In the genomic region with DNA sequence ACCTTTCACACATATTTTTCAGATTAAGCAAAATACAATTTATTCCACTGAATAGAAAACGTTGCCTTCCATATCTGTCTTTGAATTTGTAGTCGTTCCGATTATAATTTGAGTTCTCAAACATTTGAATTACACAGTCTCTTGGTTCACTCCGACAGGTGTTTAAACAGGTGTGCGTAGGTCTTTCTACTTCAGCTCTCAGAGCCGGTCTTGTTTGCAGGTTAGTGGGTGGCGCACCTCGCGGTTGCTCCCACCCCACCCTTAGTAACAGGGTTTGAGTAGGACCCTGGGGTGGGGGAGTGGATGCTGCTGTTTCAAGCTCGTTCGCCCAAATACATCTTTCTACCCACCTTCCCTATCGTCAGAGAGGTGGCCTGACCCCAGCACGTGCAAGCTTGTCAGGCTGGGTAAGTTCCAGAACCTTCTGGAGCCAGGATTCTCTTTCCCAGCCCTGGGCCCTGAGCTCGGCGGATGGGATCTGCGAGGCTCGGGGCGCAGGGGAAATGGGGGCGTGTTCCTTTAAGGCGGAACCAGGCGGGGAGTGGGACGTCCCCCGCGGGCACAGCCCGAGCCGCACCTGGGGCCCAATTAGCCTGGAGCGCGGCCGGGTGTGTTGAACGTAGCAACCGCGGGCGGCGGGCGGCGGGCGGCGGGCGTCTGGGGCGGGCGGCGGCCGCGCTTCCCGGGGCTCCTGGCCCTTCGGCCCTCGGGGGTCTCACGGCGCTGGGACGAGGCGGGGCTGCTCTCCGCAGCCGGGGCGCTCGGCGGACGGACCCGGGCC, we compare ENCODE assay signal across 8 cellular contexts. TPM values are rescaled to one million over a fixed set of nuclear protein-coding genes. Genes with fewer than 3 reads are reported as not detected.
DNase-seq lines count a peak whose midpoint lies in the region; ATAC-seq and TF ChIP-seq lines count a peak whose summit lies in the region.

Gene FAM149A (plus strand): TSS at position 591 of the 781 bp plus-strand sequence.

- CTCF ChIA-PET in Caco-2 (lab: Charles Lee), result interaction anchor here (0.6 to 0.9 kb wide), 3 partner anchors 12 to 33 kb away, joined by 3 to 6 read pairs (median 3); no protein-coding TSS in a partner anchor
- CTCF ChIA-PET in activated CD4-positive, alpha-beta memory T cell treated with anti-CD3 and anti-CD28 coated beads, Interleukin-2, amount 10 ng/mL, durations not matched to agents 7 days and 5 days (lab: Charles Lee), result interaction anchor here (0.6 kb wide), 2 partner anchors 198 to 642 kb away, joined by 3 read pairs; no protein-coding TSS in a partner anchor
- CTCF ChIA-PET in naive thymus-derived CD4-positive, alpha-beta T cell (lab: Charles Lee), result no interaction called here

- TF ChIP-seq CTCF in Caco-2 (IDR thresholded peaks at IDR 0.05; ENCODE audit: insufficient read depth in 1 of 2, low read depth in 1 of 2, low read length in 1 of 2, severe bottlenecking in 1 of 2, unreplicated experiment in 1 of 2), result no peak

- DNase-seq in Caco-2, result peak; percentile 69 to 79
- DNase-seq in KBM-7, result peak; percentile 62
- peak; percentile 39 for DNase-seq in activated CD4-positive, alpha-beta memory T cell treated with anti-CD3 and anti-CD28 coated beads, Interleukin-2, amount 10 ng/mL, durations not matched to agents 7 days and 5 days
- DNase-seq in naive thymus-derived CD4-positive, alpha-beta T cell, result peak; percentile 7 to 48 (median 34)
- peak; percentile 31 to 40 for DNase-seq in stimulated activated naive CD8-positive, alpha-beta T cell treated with anti-CD3 and anti-CD28 coated beads, Interleukin-15, amount 100 ng/mL, for 72 hours
- no peak for DNase-seq in NAMALWA (ENCODE audit: low spot score)

- H3K9me3 ChIP-seq in Caco-2 (no peaks in the 10 kb centered on the region), esophagus (ENCODE audit: control insufficient read depth in 2 of 2, insufficient read depth in 1 of 2, low read depth in 1 of 2, low read length in 1 of 2) (no peaks in the 10 kb centered on the region)
- no peaks in the 10 kb centered on the region for H3K9me3 ChIP-seq in naive thymus-derived CD4-positive, alpha-beta T cell (ENCODE audit: control insufficient read depth in 2 of 3, low read length in 3 of 3)

- H3K27me3 ChIP-seq in Caco-2 (replicated peaks; ENCODE audit: control insufficient read depth, insufficient read depth, low read length) (no peaks in the 10 kb centered on the region), esophagus (ENCODE audit: control insufficient read depth in 1 of 2, insufficient read depth in 2 of 2, low read length in 2 of 2) (peaks cover 0 to 5% of the 10 kb centered on the region in 2 donors)
- H3K27me3 ChIP-seq in naive thymus-derived CD4-positive, alpha-beta T cell (ENCODE audit: control insufficient read depth in 2 of 2, insufficient read depth in 2 of 2, low read length in 2 of 2), result no peaks in the 10 kb centered on the region

- no TSS peak for BruUV-seq in Caco-2 (replicated peaks; lab: Mats Ljungman, UMichigan)

- H3K27ac ChIP-seq in esophagus (ENCODE audit: low read depth in 2 of 2, low read length in 1 of 2), result no peak within 1 kb of the TSS
- H3K27ac ChIP-seq in naive thymus-derived CD4-positive, alpha-beta T cell (ENCODE audit: low read depth, low read length), result peak within 1 kb of the TSS; percentile 25

- in situ Hi-C loops in KBM-7 (cut with MboI; ENCODE audit: low pct_unique_long_range_greater_than_20kb, low sequenced_read_pairs), result no loop called here

- POLR2A ChIA-PET in Caco-2 (lab: Charles Lee), result no interaction called here
- POLR2A ChIA-PET in activated CD4-positive, alpha-beta memory T cell treated with anti-CD3 and anti-CD28 coated beads, Interleukin-2, amount 10 ng/mL, durations not matched to agents 7 days and 5 days (lab: Charles Lee), result no interaction called here
- POLR2A ChIA-PET in naive thymus-derived CD4-positive, alpha-beta T cell (lab: Charles Lee), result interaction anchor here (1.3 kb wide), 1 partner anchor 86 kb away, joined by 3 read pairs; no protein-coding TSS in a partner anchor

- no peaks in the 10 kb centered on the region for H3K36me3 Mint-ChIP-seq in Caco-2 (ENCODE audit: insufficient read depth, unreplicated experiment)
- H3K36me3 Mint-ChIP-seq in activated CD4-positive, alpha-beta memory T cell treated with anti-CD3 and anti-CD28 coated beads, Interleukin-2, amount 10 ng/mL, durations not matched to agents 7 days and 5 days (ENCODE audit: low read depth), result no peaks in the 10 kb centered on the region
- peaks cover 0 to 8% (median 0%) of the 10 kb centered on the region in 5 donors for H3K36me3 Mint-ChIP-seq in naive thymus-derived CD4-positive, alpha-beta T cell

- ATAC-seq in GM21447 (IDR thresholded peaks at IDR 0.05; ENCODE audit: unreplicated experiment), result peak; percentile 72
- ATAC-seq in naive thymus-derived CD4-positive, alpha-beta T cell, result peak; percentile 80
- peak; percentile 81 for ATAC-seq in stimulated activated naive CD8-positive, alpha-beta T cell treated with anti-CD3 and anti-CD28 coated beads, Interleukin-15, amount 100 ng/mL, for 72 hours

- H3K36me3 ChIP-seq in Caco-2 (ENCODE audit: control insufficient read depth, insufficient read depth, low read length) (no peaks in the 10 kb centered on the region), esophagus (ENCODE audit: control insufficient read depth in 2 of 2, insufficient read depth in 2 of 2, low read length in 1 of 2) (no peaks in the 10 kb centered on the region)
- no peaks in the 10 kb centered on the region for H3K36me3 ChIP-seq in naive thymus-derived CD4-positive, alpha-beta T cell (ENCODE audit: control insufficient read depth in 2 of 3, insufficient read depth in 3 of 3, low read length in 3 of 3)

- H3K4me3 ChIP-seq in Caco-2 (ENCODE audit: low read depth, low read length), result peak within 1 kb of the TSS; percentile 67
- H3K4me3 ChIP-seq in esophagus (ENCODE audit: low read depth in 1 of 2, low read length in 2 of 2), result peak within 1 kb of the TSS; percentile 51 to 65
- H3K4me3 ChIP-seq in naive thymus-derived CD4-positive, alpha-beta T cell (ENCODE audit: low read length), result peak within 1 kb of the TSS; percentile 4

- no peaks in the 10 kb centered on the region for H3K9me3 Mint-ChIP-seq in Caco-2 (ENCODE audit: unreplicated experiment)
- H3K9me3 Mint-ChIP-seq in activated CD4-positive, alpha-beta memory T cell treated with anti-CD3 and anti-CD28 coated beads, Interleukin-2, amount 10 ng/mL, durations not matched to agents 7 days and 5 days, result no peaks in the 10 kb centered on the region
- peaks cover 0 to 6% (median 0%) of the 10 kb centered on the region in 11 donors for H3K9me3 Mint-ChIP-seq in naive thymus-derived CD4-positive, alpha-beta T cell
- no peaks in the 10 kb centered on the region for H3K9me3 Mint-ChIP-seq in stimulated activated naive CD8-positive, alpha-beta T cell treated with anti-CD3 and anti-CD28 coated beads, Interleukin-15, amount 100 ng/mL, for 72 hours

- intact Hi-C loops in Caco-2 (cut with micrococcal nuclease; ENCODE audit: unreplicated experiment), result loop anchor here (2.0 kb wide), 3 partner anchors 22 to 40 kb away; no protein-coding TSS in a partner anchor
- intact Hi-C loops in naive thymus-derived CD4-positive, alpha-beta T cell (cut with micrococcal nuclease), result loop anchor here in 1 of 2 donors (2.0 kb wide), 1 partner anchor 36 kb away; the partner anchor contains the start of gene TLR3

- H3K27ac Mint-ChIP-seq in Caco-2 (ENCODE audit: unreplicated experiment), result peak within 1 kb of the TSS; percentile 82
- H3K27ac Mint-ChIP-seq in activated CD4-positive, alpha-beta memory T cell treated with anti-CD3 and anti-CD28 coated beads, Interleukin-2, amount 10 ng/mL, durations not matched to agents 7 days and 5 days, result no peak within 1 kb of the TSS
- H3K27ac Mint-ChIP-seq in naive thymus-derived CD4-positive, alpha-beta T cell, result peak within 1 kb of the TSS in 6 of 9 donors; percentile 24 to 74 (median 62)
- no peak within 1 kb of the TSS for H3K27ac Mint-ChIP-seq in stimulated activated naive CD8-positive, alpha-beta T cell treated with anti-CD3 and anti-CD28 coated beads, Interleukin-15, amount 100 ng/mL, for 72 hours

- H3K4me3 Mint-ChIP-seq in Caco-2 (ENCODE audit: unreplicated experiment), result peak within 1 kb of the TSS; percentile 60
- H3K4me3 Mint-ChIP-seq in activated CD4-positive, alpha-beta memory T cell treated with anti-CD3 and anti-CD28 coated beads, Interleukin-2, amount 10 ng/mL, durations not matched to agents 7 days and 5 days, result no peak within 1 kb of the TSS
- H3K4me3 Mint-ChIP-seq in naive thymus-derived CD4-positive, alpha-beta T cell, result peak within 1 kb of the TSS; percentile 70 to 93 (median 88)
- H3K4me3 Mint-ChIP-seq in stimulated activated naive CD8-positive, alpha-beta T cell treated with anti-CD3 and anti-CD28 coated beads, Interleukin-15, amount 100 ng/mL, for 72 hours, result peak within 1 kb of the TSS; percentile 63 to 77

- no peaks in the 10 kb centered on the region for H3K27me3 Mint-ChIP-seq in Caco-2 (ENCODE audit: insufficient read depth, unreplicated experiment)
- peaks cover 41% of the 10 kb centered on the region for H3K27me3 Mint-ChIP-seq in activated CD4-positive, alpha-beta memory T cell treated with anti-CD3 and anti-CD28 coated beads, Interleukin-2, amount 10 ng/mL, durations not matched to agents 7 days and 5 days
- peaks cover 44 to 60% (median 49%) of the 10 kb centered on the region in 5 donors for H3K27me3 Mint-ChIP-seq in naive thymus-derived CD4-positive, alpha-beta T cell
- H3K27me3 Mint-ChIP-seq in stimulated activated naive CD8-positive, alpha-beta T cell treated with anti-CD3 and anti-CD28 coated beads, Interleukin-15, amount 100 ng/mL, for 72 hours, result peaks cover 53% of the 10 kb centered on the region

- 17% methylated on average over 46 to 58 of the region's 58 CpGs for WGBS in esophagus, 2 donors

- H3K4me1 Mint-ChIP-seq in Caco-2 (ENCODE audit: low read depth, unreplicated experiment), result no peaks in the 10 kb centered on the region
- H3K4me1 Mint-ChIP-seq in activated CD4-positive, alpha-beta memory T cell treated with anti-CD3 and anti-CD28 coated beads, Interleukin-2, amount 10 ng/mL, durations not matched to agents 7 days and 5 days, result peaks cover 4% of the 10 kb centered on the region
- peaks cover 4 to 14% (median 6%) of the 10 kb centered on the region in 7 donors for H3K4me1 Mint-ChIP-seq in naive thymus-derived CD4-positive, alpha-beta T cell
- peaks cover 8% of the 10 kb centered on the region for H3K4me1 Mint-ChIP-seq in stimulated activated naive CD8-positive, alpha-beta T cell treated with anti-CD3 and anti-CD28 coated beads, Interleukin-15, amount 100 ng/mL, for 72 hours

- H3K4me1 ChIP-seq in Caco-2 (0 out of 2 replicates have a peak, but pooled peaks cover 4% of the 10 kb centered on the region), esophagus (ENCODE audit: control insufficient read depth in 2 of 2, insufficient read depth in 2 of 2, low read length in 1 of 2) (no peaks in the 10 kb centered on the region)
- no peaks in the 10 kb centered on the region for H3K4me1 ChIP-seq in naive thymus-derived CD4-positive, alpha-beta T cell (ENCODE audit: control insufficient read depth in 2 of 2, insufficient read depth in 2 of 2, low read length in 2 of 2)

RNA-seq across cellular contexts. Expression of gene FAM149A, which starts in this region (rescaled TPM):
- total RNA-seq in Caco-2 (2022), result 5.1 and 6.6 TPM in 2 replicates
- under 1 TPM in 1 of 2 experiments, not detected in 1; 0.38 TPM for total RNA-seq in activated CD4-positive, alpha-beta memory T cell treated with anti-CD3 and anti-CD28 coated beads, Interleukin-2, amount 10 ng/mL, durations not matched to agents 7 days and 5 days
- 1 to 10 TPM; 3.2 to 6.7 TPM for polyA plus RNA-seq in esophagus
- total RNA-seq in naive thymus-derived CD4-positive, alpha-beta T cell, result 1 to 10 TPM in 4 of 5 experiments, not detected in 1; 1.2 to 2.0 (median 1.5) TPM
- polyA plus RNA-seq in naive thymus-derived CD4-positive, alpha-beta T cell, result under 1 TPM in 1 of 2 donors, not detected in 1; 0.44 TPM

Comparison
In these comparisons a context has a peak if more than half of its experiments do, and no peak if none do; other contexts are left out.
1. Peak in DNase-seq in activated CD4-positive, alpha-beta memory T cell treated with anti-CD3 and anti-CD28 coated beads, Interleukin-2, amount 10 ng/mL, durations not matched to agents 7 days and 5 days; RNA of the gene not detected or under 1 TPM.
2. H3K4me3 ChIP-seq: peak in every context shown above with its lines; median percentile 67 in Caco-2; 58 in esophagus; 4 in naive thymus-derived CD4-positive, alpha-beta T cell.
3. H3K27ac Mint-ChIP-seq: peak in Caco-2 (single experiment) and naive thymus-derived CD4-positive, alpha-beta T cell (6 of 9); none in activated CD4-positive, alpha-beta memory T cell treated with anti-CD3 and anti-CD28 coated beads, Interleukin-2, amount 10 ng/mL, durations not matched to agents 7 days and 5 days (single experiment) and stimulated activated naive CD8-positive, alpha-beta T cell treated with anti-CD3 and anti-CD28 coated beads, Interleukin-15, amount 100 ng/mL, for 72 hours (0 of 2).
4. Peak in every context shown above with its lines, with median percentiles within 50 percentile points of each other: ATAC-seq.